Comparison of ENCODE assay signal across 3 cellular contexts in the genomic region with DNA sequence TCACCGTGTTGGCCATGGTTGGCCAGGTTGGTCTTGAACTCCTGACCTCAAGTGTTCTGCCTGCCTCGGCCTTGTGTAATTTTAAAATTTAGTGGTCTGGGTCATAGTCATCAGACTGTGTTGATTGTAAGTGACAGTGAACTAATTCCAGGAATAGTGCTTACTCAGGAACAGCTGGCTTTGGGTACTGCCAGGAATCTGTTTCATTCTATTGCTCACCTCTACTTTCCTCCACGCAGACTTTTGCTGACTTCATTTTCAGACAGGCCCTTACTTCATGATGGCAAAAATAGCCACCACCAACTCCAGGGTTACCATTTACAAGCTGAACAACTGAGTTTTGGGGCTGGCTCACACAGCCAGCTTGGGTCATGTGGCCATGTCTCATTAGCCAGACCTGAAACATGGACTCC.
TF ChIP-seq lines count a peak whose summit lies in the region.

No MANE protein-coding gene starts in this region.

TF ChIP-seq in SK-N-SH, 30 proteins besides CTCF, POLR2A, EP300 and RAD21:
- TF ChIP-seq, protein P1, sequence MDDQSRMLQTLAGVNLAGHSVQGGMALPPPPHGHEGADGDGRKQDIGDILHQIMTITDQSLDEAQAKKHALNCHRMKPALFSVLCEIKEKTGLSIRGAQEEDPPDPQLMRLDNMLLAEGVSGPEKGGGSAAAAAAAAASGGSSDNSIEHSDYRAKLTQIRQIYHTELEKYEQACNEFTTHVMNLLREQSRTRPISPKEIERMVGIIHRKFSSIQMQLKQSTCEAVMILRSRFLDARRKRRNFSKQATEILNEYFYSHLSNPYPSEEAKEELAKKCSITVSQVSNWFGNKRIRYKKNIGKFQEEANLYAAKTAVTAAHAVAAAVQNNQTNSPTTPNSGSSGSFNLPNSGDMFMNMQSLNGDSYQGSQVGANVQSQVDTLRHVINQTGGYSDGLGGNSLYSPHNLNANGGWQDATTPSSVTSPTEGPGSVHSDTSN (IDR thresholded peaks at IDR 0.05) = peak; percentile 57
- TF ChIP-seq, protein P2, sequence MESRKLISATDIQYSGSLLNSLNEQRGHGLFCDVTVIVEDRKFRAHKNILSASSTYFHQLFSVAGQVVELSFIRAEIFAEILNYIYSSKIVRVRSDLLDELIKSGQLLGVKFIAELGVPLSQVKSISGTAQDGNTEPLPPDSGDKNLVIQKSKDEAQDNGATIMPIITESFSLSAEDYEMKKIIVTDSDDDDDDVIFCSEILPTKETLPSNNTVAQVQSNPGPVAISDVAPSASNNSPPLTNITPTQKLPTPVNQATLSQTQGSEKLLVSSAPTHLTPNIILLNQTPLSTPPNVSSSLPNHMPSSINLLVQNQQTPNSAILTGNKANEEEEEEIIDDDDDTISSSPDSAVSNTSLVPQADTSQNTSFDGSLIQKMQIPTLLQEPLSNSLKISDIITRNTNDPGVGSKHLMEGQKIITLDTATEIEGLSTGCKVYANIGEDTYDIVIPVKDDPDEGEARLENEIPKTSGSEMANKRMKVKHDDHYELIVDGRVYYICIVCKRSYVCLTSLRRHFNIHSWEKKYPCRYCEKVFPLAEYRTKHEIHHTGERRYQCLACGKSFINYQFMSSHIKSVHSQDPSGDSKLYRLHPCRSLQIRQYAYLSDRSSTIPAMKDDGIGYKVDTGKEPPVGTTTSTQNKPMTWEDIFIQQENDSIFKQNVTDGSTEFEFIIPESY (IDR thresholded peaks at IDR 0.05; ENCODE audit: borderline replicate concordance, low read depth) = no peak
- peak; percentile 64 for TF ChIP-seq TCF12 (IDR thresholded peaks at IDR 0.05)

TF ChIP-seq in SK-N-SH treated with all-trans-retinoic acid at 6 μM for 48 hours, 23 proteins besides CTCF, POLR2A, EP300 and RAD21 (continued from another document):
- TF ChIP-seq ZNF8 (CRISPR knock-in tag; IDR thresholded peaks at IDR 0.05) = no peak
- no peak for TF ChIP-seq BACH2 (CRISPR knock-in tag; IDR thresholded peaks at IDR 0.05; ENCODE audit: borderline replicate concordance)
- TF ChIP-seq, protein P3, sequence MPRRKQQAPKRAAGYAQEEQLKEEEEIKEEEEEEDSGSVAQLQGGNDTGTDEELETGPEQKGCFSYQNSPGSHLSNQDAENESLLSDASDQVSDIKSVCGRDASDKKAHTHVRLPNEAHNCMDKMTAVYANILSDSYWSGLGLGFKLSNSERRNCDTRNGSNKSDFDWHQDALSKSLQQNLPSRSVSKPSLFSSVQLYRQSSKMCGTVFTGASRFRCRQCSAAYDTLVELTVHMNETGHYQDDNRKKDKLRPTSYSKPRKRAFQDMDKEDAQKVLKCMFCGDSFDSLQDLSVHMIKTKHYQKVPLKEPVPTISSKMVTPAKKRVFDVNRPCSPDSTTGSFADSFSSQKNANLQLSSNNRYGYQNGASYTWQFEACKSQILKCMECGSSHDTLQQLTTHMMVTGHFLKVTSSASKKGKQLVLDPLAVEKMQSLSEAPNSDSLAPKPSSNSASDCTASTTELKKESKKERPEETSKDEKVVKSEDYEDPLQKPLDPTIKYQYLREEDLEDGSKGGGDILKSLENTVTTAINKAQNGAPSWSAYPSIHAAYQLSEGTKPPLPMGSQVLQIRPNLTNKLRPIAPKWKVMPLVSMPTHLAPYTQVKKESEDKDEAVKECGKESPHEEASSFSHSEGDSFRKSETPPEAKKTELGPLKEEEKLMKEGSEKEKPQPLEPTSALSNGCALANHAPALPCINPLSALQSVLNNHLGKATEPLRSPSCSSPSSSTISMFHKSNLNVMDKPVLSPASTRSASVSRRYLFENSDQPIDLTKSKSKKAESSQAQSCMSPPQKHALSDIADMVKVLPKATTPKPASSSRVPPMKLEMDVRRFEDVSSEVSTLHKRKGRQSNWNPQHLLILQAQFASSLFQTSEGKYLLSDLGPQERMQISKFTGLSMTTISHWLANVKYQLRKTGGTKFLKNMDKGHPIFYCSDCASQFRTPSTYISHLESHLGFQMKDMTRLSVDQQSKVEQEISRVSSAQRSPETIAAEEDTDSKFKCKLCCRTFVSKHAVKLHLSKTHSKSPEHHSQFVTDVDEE (CRISPR knock-in tag; IDR thresholded peaks at IDR 0.05) = no peak
- TF ChIP-seq, protein P4, sequence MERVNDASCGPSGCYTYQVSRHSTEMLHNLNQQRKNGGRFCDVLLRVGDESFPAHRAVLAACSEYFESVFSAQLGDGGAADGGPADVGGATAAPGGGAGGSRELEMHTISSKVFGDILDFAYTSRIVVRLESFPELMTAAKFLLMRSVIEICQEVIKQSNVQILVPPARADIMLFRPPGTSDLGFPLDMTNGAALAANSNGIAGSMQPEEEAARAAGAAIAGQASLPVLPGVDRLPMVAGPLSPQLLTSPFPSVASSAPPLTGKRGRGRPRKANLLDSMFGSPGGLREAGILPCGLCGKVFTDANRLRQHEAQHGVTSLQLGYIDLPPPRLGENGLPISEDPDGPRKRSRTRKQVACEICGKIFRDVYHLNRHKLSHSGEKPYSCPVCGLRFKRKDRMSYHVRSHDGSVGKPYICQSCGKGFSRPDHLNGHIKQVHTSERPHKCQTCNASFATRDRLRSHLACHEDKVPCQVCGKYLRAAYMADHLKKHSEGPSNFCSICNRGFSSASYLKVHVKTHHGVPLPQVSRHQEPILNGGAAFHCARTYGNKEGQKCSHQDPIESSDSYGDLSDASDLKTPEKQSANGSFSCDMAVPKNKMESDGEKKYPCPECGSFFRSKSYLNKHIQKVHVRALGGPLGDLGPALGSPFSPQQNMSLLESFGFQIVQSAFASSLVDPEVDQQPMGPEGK (CRISPR knock-in tag; IDR thresholded peaks at IDR 0.05; ENCODE audit: borderline replicate concordance) = no peak
- TF ChIP-seq, protein P5, sequence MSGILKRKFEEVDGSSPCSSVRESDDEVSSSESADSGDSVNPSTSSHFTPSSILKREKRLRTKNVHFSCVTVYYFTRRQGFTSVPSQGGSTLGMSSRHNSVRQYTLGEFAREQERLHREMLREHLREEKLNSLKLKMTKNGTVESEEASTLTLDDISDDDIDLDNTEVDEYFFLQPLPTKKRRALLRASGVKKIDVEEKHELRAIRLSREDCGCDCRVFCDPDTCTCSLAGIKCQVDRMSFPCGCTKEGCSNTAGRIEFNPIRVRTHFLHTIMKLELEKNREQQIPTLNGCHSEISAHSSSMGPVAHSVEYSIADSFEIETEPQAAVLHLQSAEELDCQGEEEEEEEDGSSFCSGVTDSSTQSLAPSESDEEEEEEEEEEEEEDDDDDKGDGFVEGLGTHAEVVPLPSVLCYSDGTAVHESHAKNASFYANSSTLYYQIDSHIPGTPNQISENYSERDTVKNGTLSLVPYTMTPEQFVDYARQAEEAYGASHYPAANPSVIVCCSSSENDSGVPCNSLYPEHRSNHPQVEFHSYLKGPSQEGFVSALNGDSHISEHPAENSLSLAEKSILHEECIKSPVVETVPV (CRISPR knock-in tag; IDR thresholded peaks at IDR 0.05) = no peak
- TF ChIP-seq RARB (CRISPR knock-in tag; IDR thresholded peaks at IDR 0.05) = no peak

TF ChIP-seq in K562, 482 proteins besides CTCF, POLR2A, EP300 and RAD21 (continued from another document and continues in another):
- TF ChIP-seq TOE1 (IDR thresholded peaks at IDR 0.05; ENCODE audit: borderline replicate concordance) (0 out of 2 replicates have a peak, but pooled peaks have one; percentile 30), TOE1 (CRISPR knock-in tag; IDR thresholded peaks at IDR 0.05; ENCODE audit: borderline replicate concordance, low read depth) (no peak), KDM4B (IDR thresholded peaks at IDR 0.05; ENCODE audit: borderline replicate concordance in 2 of 2, low read depth in 1 of 2) (no peak), LCOR (CRISPR knock-in tag; IDR thresholded peaks at IDR 0.05) (no peak), ZNF311 (CRISPR knock-in tag; IDR thresholded peaks at IDR 0.05) (no peak), FOXJ2 (tag; IDR thresholded peaks at IDR 0.05) (no peak), CBFA2T3 (IDR thresholded peaks at IDR 0.05) (peak; percentile 25; the same call in 1 of the 2 replicates), RBM34 (IDR thresholded peaks at IDR 0.05; ENCODE audit: borderline replicate concordance, insufficient read depth, low read length) (no peak), PTBP1 (IDR thresholded peaks at IDR 0.05; ENCODE audit: low read depth, low read length) (no peak), GABPB2 (CRISPR knock-in tag; conservative IDR thresholded peaks at IDR 0.05) (no peak), ZC3H11A (IDR thresholded peaks at IDR 0.05; ENCODE audit: low read depth, low read length) (no peak), PHB (CRISPR knock-in tag; IDR thresholded peaks at IDR 0.05) (no peak), ATF1 (CRISPR knock-in tag; IDR thresholded peaks at IDR 0.05) (no peak), ATF1 (tag; IDR thresholded peaks at IDR 0.05) (no peak), L3MBTL2 (IDR thresholded peaks at IDR 0.05) (no peak), ASH1L (IDR thresholded peaks at IDR 0.05; ENCODE audit: borderline replicate concordance, low read depth, partially characterized antibody) (no peak), NONO (IDR thresholded peaks at IDR 0.05; ENCODE audit: low read depth in 2 of 2, low read length in 1 of 2) (no peak), FOXP1 (CRISPR knock-in tag; IDR thresholded peaks at IDR 0.05) (no peak), HOXB6 (CRISPR knock-in tag; IDR thresholded peaks at IDR 0.05; ENCODE audit: borderline replicate concordance) (no peak), MAFK (IDR thresholded peaks at IDR 0.05; ENCODE audit: low read length) (peak; percentile 37; the same call in 1 of the 2 replicates), ZNF263 (CRISPR knock-in tag; IDR thresholded peaks at IDR 0.05; ENCODE audit: borderline replicate concordance) (no peak), SIN3A (IDR thresholded peaks at IDR 0.05; ENCODE audit: borderline replicate concordance in 2 of 2, control insufficient read depth in 1 of 2, low read depth in 2 of 2, low read length in 2 of 2) (no peak), SMAD4 (CRISPR knock-in tag; conservative IDR thresholded peaks at IDR 0.05) (0 out of 2 replicates have a peak, but pooled peaks have one; percentile 35), HSF4 (CRISPR knock-in tag; IDR thresholded peaks at IDR 0.05; ENCODE audit: borderline replicate concordance) (no peak), ZNF436 (CRISPR knock-in tag; IDR thresholded peaks at IDR 0.05) (no peak), HMGN3 (IDR thresholded peaks at IDR 0.05; ENCODE audit: borderline replicate concordance, extremely low read depth, insufficient read length, low read depth, low read length) (no peak), NFIX (CRISPR knock-in tag; IDR thresholded peaks at IDR 0.05; ENCODE audit: low read depth) (no peak)
- TF ChIP-seq, protein P6, sequence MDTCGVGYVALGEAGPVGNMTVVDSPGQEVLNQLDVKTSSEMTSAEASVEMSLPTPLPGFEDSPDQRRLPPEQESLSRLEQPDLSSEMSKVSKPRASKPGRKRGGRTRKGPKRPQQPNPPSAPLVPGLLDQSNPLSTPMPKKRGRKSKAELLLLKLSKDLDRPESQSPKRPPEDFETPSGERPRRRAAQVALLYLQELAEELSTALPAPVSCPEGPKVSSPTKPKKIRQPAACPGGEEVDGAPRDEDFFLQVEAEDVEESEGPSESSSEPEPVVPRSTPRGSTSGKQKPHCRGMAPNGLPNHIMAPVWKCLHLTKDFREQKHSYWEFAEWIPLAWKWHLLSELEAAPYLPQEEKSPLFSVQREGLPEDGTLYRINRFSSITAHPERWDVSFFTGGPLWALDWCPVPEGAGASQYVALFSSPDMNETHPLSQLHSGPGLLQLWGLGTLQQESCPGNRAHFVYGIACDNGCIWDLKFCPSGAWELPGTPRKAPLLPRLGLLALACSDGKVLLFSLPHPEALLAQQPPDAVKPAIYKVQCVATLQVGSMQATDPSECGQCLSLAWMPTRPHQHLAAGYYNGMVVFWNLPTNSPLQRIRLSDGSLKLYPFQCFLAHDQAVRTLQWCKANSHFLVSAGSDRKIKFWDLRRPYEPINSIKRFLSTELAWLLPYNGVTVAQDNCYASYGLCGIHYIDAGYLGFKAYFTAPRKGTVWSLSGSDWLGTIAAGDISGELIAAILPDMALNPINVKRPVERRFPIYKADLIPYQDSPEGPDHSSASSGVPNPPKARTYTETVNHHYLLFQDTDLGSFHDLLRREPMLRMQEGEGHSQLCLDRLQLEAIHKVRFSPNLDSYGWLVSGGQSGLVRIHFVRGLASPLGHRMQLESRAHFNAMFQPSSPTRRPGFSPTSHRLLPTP (IDR thresholded peaks at IDR 0.05; ENCODE audit: borderline replicate concordance, extremely low read depth, insufficient read length) = no peak
- TF ChIP-seq, protein P7, sequence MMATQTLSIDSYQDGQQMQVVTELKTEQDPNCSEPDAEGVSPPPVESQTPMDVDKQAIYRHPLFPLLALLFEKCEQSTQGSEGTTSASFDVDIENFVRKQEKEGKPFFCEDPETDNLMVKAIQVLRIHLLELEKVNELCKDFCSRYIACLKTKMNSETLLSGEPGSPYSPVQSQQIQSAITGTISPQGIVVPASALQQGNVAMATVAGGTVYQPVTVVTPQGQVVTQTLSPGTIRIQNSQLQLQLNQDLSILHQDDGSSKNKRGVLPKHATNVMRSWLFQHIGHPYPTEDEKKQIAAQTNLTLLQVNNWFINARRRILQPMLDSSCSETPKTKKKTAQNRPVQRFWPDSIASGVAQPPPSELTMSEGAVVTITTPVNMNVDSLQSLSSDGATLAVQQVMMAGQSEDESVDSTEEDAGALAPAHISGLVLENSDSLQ (IDR thresholded peaks at IDR 0.05) = 0 out of 2 replicates have a peak, but pooled peaks have one; percentile 13
- TF ChIP-seq, protein P8, sequence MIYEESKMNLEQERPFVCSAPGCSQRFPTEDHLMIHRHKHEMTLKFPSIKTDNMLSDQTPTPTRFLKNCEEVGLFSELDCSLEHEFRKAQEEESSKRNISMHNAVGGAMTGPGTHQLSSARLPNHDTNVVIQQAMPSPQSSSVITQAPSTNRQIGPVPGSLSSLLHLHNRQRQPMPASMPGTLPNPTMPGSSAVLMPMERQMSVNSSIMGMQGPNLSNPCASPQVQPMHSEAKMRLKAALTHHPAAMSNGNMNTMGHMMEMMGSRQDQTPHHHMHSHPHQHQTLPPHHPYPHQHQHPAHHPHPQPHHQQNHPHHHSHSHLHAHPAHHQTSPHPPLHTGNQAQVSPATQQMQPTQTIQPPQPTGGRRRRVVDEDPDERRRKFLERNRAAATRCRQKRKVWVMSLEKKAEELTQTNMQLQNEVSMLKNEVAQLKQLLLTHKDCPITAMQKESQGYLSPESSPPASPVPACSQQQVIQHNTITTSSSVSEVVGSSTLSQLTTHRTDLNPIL (CRISPR knock-in tag; IDR thresholded peaks at IDR 0.05) = no peak
- TF ChIP-seq, protein P9, sequence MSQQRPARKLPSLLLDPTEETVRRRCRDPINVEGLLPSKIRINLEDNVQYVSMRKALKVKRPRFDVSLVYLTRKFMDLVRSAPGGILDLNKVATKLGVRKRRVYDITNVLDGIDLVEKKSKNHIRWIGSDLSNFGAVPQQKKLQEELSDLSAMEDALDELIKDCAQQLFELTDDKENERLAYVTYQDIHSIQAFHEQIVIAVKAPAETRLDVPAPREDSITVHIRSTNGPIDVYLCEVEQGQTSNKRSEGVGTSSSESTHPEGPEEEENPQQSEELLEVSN (IDR thresholded peaks at IDR 0.05; ENCODE audit: borderline replicate concordance in 1 of 2, extremely low read depth in 1 of 2, insufficient read depth in 1 of 2, insufficient read length in 1 of 2, low read depth in 1 of 2, low read length in 1 of 2, poor library complexity in 1 of 2, severe bottlenecking in 1 of 2) = no peak
